15 cellular contexts compared by ENCODE assay signal in the genomic region with DNA sequence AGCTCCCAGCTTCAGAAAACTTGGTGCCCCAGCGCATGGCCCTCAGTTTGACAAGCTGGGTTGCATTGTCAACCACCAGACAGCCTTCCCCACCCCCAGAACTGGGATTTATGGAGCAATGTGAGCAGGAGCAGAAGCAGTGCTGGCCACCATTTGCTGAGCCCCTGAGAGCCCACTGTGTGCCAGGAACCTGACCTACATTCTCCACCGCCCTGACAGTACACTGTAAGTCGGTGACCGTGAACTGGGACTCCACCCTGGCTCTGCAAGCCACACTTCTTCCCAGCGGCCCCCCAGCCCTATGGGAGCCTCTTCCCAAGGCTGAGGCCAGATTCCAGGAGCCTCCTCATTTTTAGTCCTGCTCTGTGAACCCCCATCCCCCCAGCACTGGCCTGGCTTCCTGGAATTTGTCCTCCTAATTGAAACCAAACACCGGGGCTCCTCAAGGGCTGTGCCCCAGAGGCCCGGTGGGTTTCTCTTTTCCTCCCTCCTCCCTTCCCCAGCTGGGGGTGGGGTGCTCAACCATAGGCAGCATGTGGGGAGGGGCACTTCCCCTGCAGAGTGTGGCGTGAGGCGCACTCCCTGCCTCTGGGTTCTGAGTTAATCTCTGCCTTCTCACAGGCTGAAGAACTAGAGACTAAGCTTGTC.
A peak's percentile ranks its signal among the peaks of the same experiment; 100 is the strongest.
DNase-seq lines count a peak whose midpoint lies in the region; ATAC-seq and TF ChIP-seq lines count a peak whose summit lies in the region.
"Had no signal": no experiment of that assay in that cellular context is flagged by ENCODE, and none has a peak within 500 bp of the region (broad histone marks: within the 10 kb centered on the region; RNA-seq: fewer than 3 reads in every experiment).

No MANE protein-coding gene starts in this region.

- H3K27ac Mint-ChIP-seq in CD8-positive, alpha-beta T cell = peak overlapping the region; percentile 79
- H3K27ac Mint-ChIP-seq in activated naive CD8-positive, alpha-beta T cell treated with anti-CD3 and anti-CD28 coated beads for 36 hours = peak overlapping the region; percentile 70
- H3K27ac Mint-ChIP-seq in naive thymus-derived CD8-positive, alpha-beta T cell = peak overlapping the region; percentile 70 to 96 (median 93)

- POLR2A ChIA-PET in CD8-positive, alpha-beta T cell (lab: Charles Lee) = interaction anchor here (1.0 to 1.4 kb wide), 2 partner anchors 10 to 22 kb away, joined by 3 read pairs; no protein-coding TSS in a partner anchor
- POLR2A ChIA-PET in naive thymus-derived CD8-positive, alpha-beta T cell (lab: Charles Lee) = interaction anchor here (0.6 to 1.7 kb wide), 6 partner anchors 9 to 427 kb away, joined by 3 to 6 read pairs (median 4); a partner anchor contains a TSS

- TF ChIP-seq POLR2A in esophagus muscularis mucosa (IDR thresholded peaks at IDR 0.05; ENCODE audit: low read depth) = no peak

- peaks cover 48% of the 10 kb centered on the region for H3K4me1 ChIP-seq in CD8-positive, alpha-beta T cell (ENCODE audit: insufficient read depth, low read length)
- H3K4me1 ChIP-seq in esophagus muscularis mucosa (peaks cover 3 to 13% (median 7%) of the 10 kb centered on the region in 4 donors), foreskin keratinocyte (no peaks in the 10 kb centered on the region)

- H3K4me3 Mint-ChIP-seq in CD8-positive, alpha-beta T cell = peak overlapping the region; percentile 61
- H3K4me3 Mint-ChIP-seq in activated naive CD8-positive, alpha-beta T cell treated with anti-CD3 and anti-CD28 coated beads for 36 hours = no peak overlapping the region
- peak overlapping the region; percentile 62 to 80 (median 72) for H3K4me3 Mint-ChIP-seq in naive thymus-derived CD8-positive, alpha-beta T cell

- no peaks in the 10 kb centered on the region for H3K27me3 Mint-ChIP-seq in CD8-positive, alpha-beta T cell (ENCODE audit: low read depth)
- H3K27me3 Mint-ChIP-seq in activated naive CD8-positive, alpha-beta T cell treated with anti-CD3 and anti-CD28 coated beads for 36 hours = no peaks in the 10 kb centered on the region
- no peaks in the 10 kb centered on the region for H3K27me3 Mint-ChIP-seq in naive thymus-derived CD8-positive, alpha-beta T cell

- CTCF ChIA-PET in CD8-positive, alpha-beta T cell (lab: Charles Lee) = interaction anchor here (0.9 to 1.7 kb wide), 3 partner anchors 9 to 67 kb away, joined by 3 to 7 read pairs (median 5); no protein-coding TSS in a partner anchor

- DNase-seq in CD8-positive, alpha-beta T cell = peak in 1 of 7 experiments; percentile 35
- DNase-seq in activated naive CD8-positive, alpha-beta T cell treated with anti-CD3 and anti-CD28 coated beads for 36 hours = no peak
- peak in 1 of 10 donors; percentile 34 for DNase-seq in naive thymus-derived CD8-positive, alpha-beta T cell
- DNase-seq in esophagus muscularis mucosa (ENCODE audit: extremely low spot score) (no peak), foreskin keratinocyte (no peak), MG63 (no peak), left lobe of liver (ENCODE audit: low spot score) (no peak)
- DNase-seq: foreskin fibroblast, left cardiac atrium, NCI-H1105, NCI-H526 treated with DMSO at 0.1 percent for 48 hours, psoas muscle, transverse colon had no signal

- H3K36me3 Mint-ChIP-seq in CD8-positive, alpha-beta T cell = no peaks in the 10 kb centered on the region
- no peaks in the 10 kb centered on the region for H3K36me3 Mint-ChIP-seq in activated naive CD8-positive, alpha-beta T cell treated with anti-CD3 and anti-CD28 coated beads for 36 hours
- H3K36me3 Mint-ChIP-seq in naive thymus-derived CD8-positive, alpha-beta T cell = no peaks in the 10 kb centered on the region

- H3K9me3 Mint-ChIP-seq in CD8-positive, alpha-beta T cell = no peaks in the 10 kb centered on the region
- no peaks in the 10 kb centered on the region for H3K9me3 Mint-ChIP-seq in activated naive CD8-positive, alpha-beta T cell treated with anti-CD3 and anti-CD28 coated beads for 36 hours
- H3K9me3 Mint-ChIP-seq in naive thymus-derived CD8-positive, alpha-beta T cell = no peaks in the 10 kb centered on the region

- TF ChIP-seq CTCF in CD8-positive, alpha-beta T cell (IDR thresholded peaks at IDR 0.05) = no peak
- no peak for TF ChIP-seq CTCF in esophagus muscularis mucosa (IDR thresholded peaks at IDR 0.05)
- no peak for TF ChIP-seq CTCF in foreskin keratinocyte (conservative IDR thresholded peaks at IDR 0.05)

- peaks cover 69% of the 10 kb centered on the region for H3K4me1 Mint-ChIP-seq in CD8-positive, alpha-beta T cell (ENCODE audit: low read depth)
- H3K4me1 Mint-ChIP-seq in activated naive CD8-positive, alpha-beta T cell treated with anti-CD3 and anti-CD28 coated beads for 36 hours = peaks cover 53% of the 10 kb centered on the region
- peaks cover 36 to 80% (median 80%) of the 10 kb centered on the region in 4 donors for H3K4me1 Mint-ChIP-seq in naive thymus-derived CD8-positive, alpha-beta T cell

- H3K27me3 ChIP-seq in CD8-positive, alpha-beta T cell (ENCODE audit: insufficient read depth, low read length) = no peaks in the 10 kb centered on the region
- H3K27me3 ChIP-seq in esophagus muscularis mucosa = no peaks in the 10 kb centered on the region
- peaks cover 42% of the 10 kb centered on the region for H3K27me3 ChIP-seq in foreskin keratinocyte
- no peaks in the 10 kb centered on the region for H3K27me3 ChIP-seq in MG63
- H3K27me3 ChIP-seq: transverse colon had no signal

- intact Hi-C loops in CD8-positive, alpha-beta T cell (cut with DNase I, micrococcal nuclease) = no loop called here
- intact Hi-C loops in esophagus muscularis mucosa (cut with DNase I) = no loop called here

- peak; percentile 44 for ATAC-seq in CD8-positive, alpha-beta T cell
- peak; percentile 40 to 42 for ATAC-seq in naive thymus-derived CD8-positive, alpha-beta T cell
- ATAC-seq in foreskin keratinocyte (no peak), left lobe of liver (no peak)
- ATAC-seq: GM12878, left cardiac atrium, psoas muscle had no signal

- 60% methylated on average over 6 of the region's 9 CpGs for WGBS in esophagus muscularis mucosa

- no peaks in the 10 kb centered on the region for H3K9me3 ChIP-seq in CD8-positive, alpha-beta T cell (ENCODE audit: low read length)
- H3K9me3 ChIP-seq in KOPT-K1 (ENCODE audit: insufficient read depth, low read length, poor library complexity, severe bottlenecking) (no peaks in the 10 kb centered on the region), esophagus muscularis mucosa (no peaks in the 10 kb centered on the region), MG63 (no peaks in the 10 kb centered on the region)
- H3K9me3 ChIP-seq: psoas muscle, transverse colon had no signal

- H3K27ac ChIP-seq in CD8-positive, alpha-beta T cell (ENCODE audit: low read depth, low read length) = no peak overlapping the region
- H3K27ac ChIP-seq in KOPT-K1 (ENCODE audit: low read depth, low read length, poor library complexity, severe bottlenecking) (peak overlapping the region; percentile 99), esophagus muscularis mucosa (replicated peaks in 1 of 4) (no peak overlapping the region), foreskin keratinocyte (no peak overlapping the region)
- H3K27ac ChIP-seq: psoas muscle, transverse colon had no signal

- H3K36me3 ChIP-seq in CD8-positive, alpha-beta T cell (ENCODE audit: insufficient read depth, low read length) = no peaks in the 10 kb centered on the region
- H3K36me3 ChIP-seq in KOPT-K1 (ENCODE audit: insufficient read depth, low read length) (no peaks in the 10 kb centered on the region), esophagus muscularis mucosa (no peaks in the 10 kb centered on the region), MG63 (no peaks in the 10 kb centered on the region)
- H3K36me3 ChIP-seq: transverse colon had no signal

- no peak for TF ChIP-seq EP300 in esophagus muscularis mucosa (IDR thresholded peaks at IDR 0.05)

- H3K4me3 ChIP-seq in CD8-positive, alpha-beta T cell (ENCODE audit: low read depth, low read length) = no peak overlapping the region
- H3K4me3 ChIP-seq in esophagus muscularis mucosa (no peak overlapping the region), MG63 (no peak overlapping the region)
- H3K4me3 ChIP-seq: GM12878, psoas muscle, transverse colon had no signal

Comparison
In these comparisons a context has a peak if more than half of its experiments do, and no peak if none do; other contexts are left out.
1. ATAC-seq: peak in CD8-positive, alpha-beta T cell (single experiment) and naive thymus-derived CD8-positive, alpha-beta T cell (2 of 2); none in foreskin keratinocyte (single experiment) and left lobe of liver (single experiment).
2. Peak in every context shown above with its lines, with median percentiles within 50 percentile points of each other: H3K27ac Mint-ChIP-seq.